In the genomic region with DNA sequence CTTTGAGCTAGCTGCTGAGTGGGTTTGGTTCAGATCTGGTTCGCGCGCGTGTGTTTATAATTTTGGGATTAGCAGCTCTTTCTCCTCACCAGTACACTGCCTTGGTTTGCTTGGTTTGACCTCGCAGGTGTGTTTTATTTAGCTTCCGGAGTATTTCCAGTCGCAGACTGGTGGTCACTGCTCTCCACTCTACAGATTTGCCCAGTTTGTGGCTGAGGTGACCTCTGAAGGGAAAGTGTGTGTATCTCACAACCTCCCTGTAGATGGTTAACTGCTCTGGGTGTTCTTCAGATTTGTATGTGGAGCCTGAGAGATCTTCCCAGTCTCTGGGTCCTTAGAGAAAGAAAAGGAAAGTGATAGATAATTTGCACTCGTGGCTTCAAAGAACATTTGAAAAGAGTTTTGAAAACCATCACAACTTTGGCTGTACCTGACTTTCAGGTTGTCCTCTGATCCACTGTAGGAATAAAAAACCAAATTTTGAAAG, we compare ENCODE assay signal across 8 cellular contexts. TPM values are rescaled to one million over a fixed set of nuclear protein-coding genes. Genes with fewer than 3 reads are reported as not detected.
DNase-seq lines count a peak whose midpoint lies in the region; ATAC-seq, FAIRE-seq and TF ChIP-seq lines count a peak whose summit lies in the region.

No MANE protein-coding gene starts in this region.

- H2BK120ac ChIP-seq in H1 (replicated peaks; ENCODE audit: low read depth, low read length), result no peak overlapping the region

- peaks cover 3% of the 10 kb centered on the region; the same call in 1 of the 2 replicates for H3K79me1 ChIP-seq in H1 (ENCODE audit: low read depth, low read length)

- peak overlapping the region; percentile 93; the same call in 1 of the 2 replicates for H4K8ac ChIP-seq in H1 (ENCODE audit: extremely low read depth, insufficient read depth, low read length)

- peak overlapping the region; percentile 61; the same call in 1 of the 2 replicates for H3K27ac ChIP-seq in H1 (ENCODE audit: low read depth, low read length)

- no peak for TF ChIP-seq POLR2A in H1 (IDR thresholded peaks at IDR 0.05; ENCODE audit: control extremely low read depth in 1 of 2, low read depth in 2 of 2, low read length in 2 of 2)

- H4K91ac ChIP-seq in H1 (replicated peaks; ENCODE audit: insufficient read length, low read length), result no peak overlapping the region

- peak overlapping the region; percentile 71 to 99 for H3K4me2 ChIP-seq in H1 (ENCODE audit: insufficient read depth in 1 of 2, low read depth in 2 of 2, low read length in 2 of 2)

- peaks cover 0 to 11% (median 8%) of the 10 kb centered on the region in 4 experiments; a peak in 5 of 7 replicates for H3K4me1 ChIP-seq in H1 (replicated peaks in 1 of 4; ENCODE audit: control insufficient read depth in 3 of 4, insufficient read depth in 4 of 4, low read length in 3 of 4)

- no peak overlapping the region for H3K56ac ChIP-seq in H1 (replicated peaks; ENCODE audit: insufficient read length, low read depth, low read length)

- no peaks in the 10 kb centered on the region for H3K9me3 ChIP-seq in H1 (ENCODE audit: insufficient read depth in 2 of 2, low read depth in 1 of 2, low read length in 1 of 2)

- intact Hi-C loops in activated CD4-positive, alpha-beta T cell treated with anti-CD3 and anti-CD28 coated beads, Interleukin-2, amount 10 ng/mL, durations not matched to agents 24 days and 14 days (cut with micrococcal nuclease), result loop anchor here (2.0 to 10.0 kb wide), 3 partner anchors 184 to 644 kb away; a partner anchor contains a TSS

- H3K18ac ChIP-seq in H1 (ENCODE audit: extremely low read depth, low read length), result peak overlapping the region; percentile 48

- POLR2A ChIA-PET in H1 (lab: Charles Lee; ENCODE audit: partially characterized antibody), result interaction anchor here (0.6 to 4.6 kb wide), 9 partner anchors 8 to 295 kb away, joined by 3 to 29 read pairs (median 4); a partner anchor contains a TSS

- H2BK20ac ChIP-seq in H1 (ENCODE audit: low read length), result no peak overlapping the region

- no peak overlapping the region for H3K4ac ChIP-seq in H1 (replicated peaks; ENCODE audit: insufficient read length, low read depth, low read length)

- TF ChIP-seq CTCF in H1 (IDR thresholded peaks at IDR 0.05; ENCODE audit: control extremely low read depth in 1 of 3, insufficient read depth in 1 of 3, low read depth in 1 of 3, low read length in 3 of 3) (no peak), nephron (IDR thresholded peaks at IDR 0.05; ENCODE audit: unreplicated experiment in 3 of 3) (no peak)

- CTCF ChIA-PET in H1 (lab: Charles Lee; ENCODE audit: partially characterized antibody), result interaction anchor here (0.8 to 1.5 kb wide), 4 partner anchors 11 to 444 kb away, joined by 3 read pairs; no protein-coding TSS in a partner anchor

- no peak overlapping the region for H3K23ac ChIP-seq in H1 (ENCODE audit: insufficient read length)

- H3K23me2 ChIP-seq in H1 (ENCODE audit: low read depth, low read length), result peaks cover 21% of the 10 kb centered on the region

- H2BK12ac ChIP-seq in H1 (ENCODE audit: low read depth, low read length), result 0 out of 2 replicates have a peak overlapping the region, but pooled peaks have one; percentile 55

- H3K4me1 Mint-ChIP-seq in activated CD4-positive, alpha-beta T cell treated with anti-CD3 and anti-CD28 coated beads, Interleukin-2, amount 10 ng/mL, durations not matched to agents 24 days and 14 days, result peaks cover 30% of the 10 kb centered on the region
- H3K4me1 Mint-ChIP-seq in nephron, result peaks cover 27% of the 10 kb centered on the region

- peak overlapping the region; percentile 83 for H3K27ac Mint-ChIP-seq in activated CD4-positive, alpha-beta T cell treated with anti-CD3 and anti-CD28 coated beads, Interleukin-2, amount 10 ng/mL, durations not matched to agents 24 days and 14 days
- peak overlapping the region; percentile 13 to 95 (median 88) for H3K27ac Mint-ChIP-seq in nephron

- peak overlapping the region; percentile 31 to 77 (median 68); a peak in 6 of 7 replicates for H3K9ac ChIP-seq in H1 (replicated peaks in 1 of 4; ENCODE audit: extremely low read depth in 1 of 4, low read depth in 3 of 4, low read length in 3 of 4)

- no peak overlapping the region for H2AK5ac ChIP-seq in H1 (ENCODE audit: low read depth, low read length)

- no peak for ATAC-seq in GM18517 (IDR thresholded peaks at IDR 0.05; ENCODE audit: unreplicated experiment)
- ATAC-seq in HG02884 (IDR thresholded peaks at IDR 0.05; ENCODE audit: unreplicated experiment), result no peak

- H2AFZ ChIP-seq in H1 (ENCODE audit: low read length), result no peak overlapping the region

- peak overlapping the region; percentile 91 for H3K4me3 Mint-ChIP-seq in activated CD4-positive, alpha-beta T cell treated with anti-CD3 and anti-CD28 coated beads, Interleukin-2, amount 10 ng/mL, durations not matched to agents 24 days and 14 days
- peak overlapping the region; percentile 96 to 98 (median 97) for H3K4me3 Mint-ChIP-seq in nephron

- H3K79me2 ChIP-seq in H1 (ENCODE audit: control insufficient read depth in 1 of 2, insufficient read depth in 2 of 2, low read length in 2 of 2), result peaks cover 5 to 69% of the 10 kb centered on the region in 2 experiments; a peak in 3 of 4 replicates

- H3K9me3 Mint-ChIP-seq in activated CD4-positive, alpha-beta T cell treated with anti-CD3 and anti-CD28 coated beads, Interleukin-2, amount 10 ng/mL, durations not matched to agents 24 days and 14 days, result no peaks in the 10 kb centered on the region
- H3K9me3 Mint-ChIP-seq in nephron, result no peaks in the 10 kb centered on the region

- H3K27me3 ChIP-seq in H1 (replicated peaks in 1 of 4; ENCODE audit: control insufficient read depth in 3 of 4, extremely low read depth in 1 of 4, insufficient read depth in 3 of 4, low read length in 3 of 4), result peaks cover 0 to 2% (median 0%) of the 10 kb centered on the region in 4 experiments; a peak in 2 of 7 replicates

- peaks cover 29% of the 10 kb centered on the region for H3K27me3 Mint-ChIP-seq in activated CD4-positive, alpha-beta T cell treated with anti-CD3 and anti-CD28 coated beads, Interleukin-2, amount 10 ng/mL, durations not matched to agents 24 days and 14 days
- peaks cover 9% of the 10 kb centered on the region for H3K27me3 Mint-ChIP-seq in nephron (ENCODE audit: low read depth)

- H2BK5ac ChIP-seq in H1 (ENCODE audit: low read depth, low read length), result no peak overlapping the region

- WGBS in H1 (ENCODE audit: extremely low coverage in 1 of 2, insufficient coverage in 1 of 2, insufficient read length in 1 of 2, insufficient replicate concordance in 2 of 2, low coverage in 1 of 2, low lambda C conversion rate in 2 of 2, missing lambda C conversion rate in 1 of 2), 2 experiments, result 5% methylated on average over 8 of the region's 8 CpGs; no CpG with 5 or more reads in 1 of the 2 experiments

- no peak overlapping the region for H3K14ac ChIP-seq in H1 (ENCODE audit: insufficient read length)

- peaks cover 0 to 7% of the 10 kb centered on the region in 2 experiments for H4K20me1 ChIP-seq in H1 (replicated peaks in 1 of 2; ENCODE audit: control insufficient read depth in 1 of 2, insufficient read depth in 2 of 2, low read length in 2 of 2)

- H3K4me3 ChIP-seq in H1 (ENCODE audit: extremely low read depth in 1 of 4, insufficient read depth in 2 of 4, low read depth in 3 of 4, low read length in 4 of 4), result peak overlapping the region; percentile 93 to 99 (median 95)

- peak overlapping the region; percentile 16 for H4K5ac ChIP-seq in H1 (ENCODE audit: insufficient read length, low read depth, low read length)

- H3K36me3 ChIP-seq in H1 (ENCODE audit: control insufficient read depth in 2 of 4, insufficient read depth in 4 of 4, low read length in 3 of 4), result no peaks in the 10 kb centered on the region

- FAIRE-seq in H1 (lab: Jason Lieb, UNC), result no peak

- TF ChIP-seq RAD21 in H1 (IDR thresholded peaks at IDR 0.05 in 1 of 2, conservative IDR thresholded peaks at IDR 0.05 in 1 of 2; ENCODE audit: low read depth in 2 of 2, low read length in 2 of 2), result no peak

- TF ChIP-seq EP300 in H1 (IDR thresholded peaks at IDR 0.05; ENCODE audit: borderline replicate concordance in 1 of 2, low read depth in 2 of 2, low read length in 2 of 2), result no peak

- peak; percentile 71 for DNase-seq in activated CD4-positive, alpha-beta T cell treated with anti-CD3 and anti-CD28 coated beads, Interleukin-2, amount 10 ng/mL, durations not matched to agents 24 days and 14 days
- DNase-seq in activated CD4-positive, alpha-beta T cell treated with anti-CD3 and anti-CD28 coated beads, Interleukin-2, amount 50 U/mL, for 1 hour, result no peak
- DNase-seq in OCI-M1 (lab: John Stamatoyannopoulos, UW) (peak; percentile 33), H1 (ENCODE audit: low read depth in 1 of 2, low spot score in 2 of 2) (no peak)
- no peak for DNase-seq in activated CD8-positive, alpha-beta memory T cell treated with anti-CD3 and anti-CD28 coated beads, Interleukin-2, amount 50 U/mL, for 4 hours

- no peak overlapping the region for H2BK15ac ChIP-seq in H1 (ENCODE audit: low read length)

- H3K36me3 Mint-ChIP-seq in activated CD4-positive, alpha-beta T cell treated with anti-CD3 and anti-CD28 coated beads, Interleukin-2, amount 10 ng/mL, durations not matched to agents 24 days and 14 days (ENCODE audit: low read depth), result no peaks in the 10 kb centered on the region
- H3K36me3 Mint-ChIP-seq in nephron (ENCODE audit: low read depth), result no peaks in the 10 kb centered on the region

RNA-seq across cellular contexts. Expression of a gene that starts 0.7 kb away (rescaled TPM):
- total RNA-seq in activated CD4-positive, alpha-beta T cell treated with anti-CD3 and anti-CD28 coated beads, Interleukin-2, amount 10 ng/mL, durations not matched to agents 24 days and 14 days, result 10.1 and 13.7 TPM in 2 replicates
- 18.0 and 21.7 TPM in 2 replicates for total RNA-seq in H1 (2021; fragmentation: NEBNext Ultra II Directional; extraction: Animal tissue kit (Norgen Biotek cat#: 25700))
- polyA plus RNA-seq in H1 (2011; rRNA removed), result 2.7 and 5.1 TPM in 2 replicates
- polyA plus RNA-seq in H1 (2011; cell fraction: cytosol; rRNA removed), result 9.0 TPM
- 4.6 TPM for polyA plus RNA-seq in H1 (2011; cell fraction: nucleus; rRNA removed)
- 10.8 to 14.8 TPM (median 14.3 TPM) in 4 replicates for polyA plus RNA-seq in H1 (2012, experiment 1 of 2)
- polyA plus RNA-seq in H1 (2012, experiment 2 of 2), result 0.85 TPM
- 16.5 TPM for polyA plus RNA-seq in H1 (2013, experiment 1 of 2)
- polyA plus RNA-seq in H1 (2013, experiment 2 of 2), result 14.6 TPM
- 12.5 and 17.0 TPM in 2 replicates for polyA minus RNA-seq in H1 (2011; rRNA and poly(A)+ RNA removed)
- polyA minus RNA-seq in H1 (2011; cell fraction: cytosol; rRNA and poly(A)+ RNA removed), result 18.2 TPM
- polyA minus RNA-seq in H1 (2011; cell fraction: nucleus; rRNA and poly(A)+ RNA removed), result 35.2 TPM

RNA-seq across cellular contexts. Expression of a gene that starts 0.9 kb away (rescaled TPM):
- 0.33 and 0.89 TPM in 2 replicates for total RNA-seq in activated CD4-positive, alpha-beta T cell treated with anti-CD3 and anti-CD28 coated beads, Interleukin-2, amount 10 ng/mL, durations not matched to agents 24 days and 14 days
- total RNA-seq in H1 (2021; fragmentation: NEBNext Ultra II Directional; extraction: Animal tissue kit (Norgen Biotek cat#: 25700)), result 23.6 and 26.9 TPM in 2 replicates
- polyA plus RNA-seq in H1 (2011; rRNA removed), result 5.1 and 6.2 TPM in 2 replicates
- polyA plus RNA-seq in H1 (2011; cell fraction: cytosol; rRNA removed), result 6.9 TPM
- polyA plus RNA-seq in H1 (2011; cell fraction: nucleus; rRNA removed), result 11.4 TPM
- polyA plus RNA-seq in H1 (2012, experiment 1 of 2), result 6.3 to 9.0 TPM (median 7.3 TPM) in 4 replicates
- 0.58 TPM for polyA plus RNA-seq in H1 (2012, experiment 2 of 2)
- 8.0 TPM for polyA plus RNA-seq in H1 (2013, experiment 1 of 2)
- polyA plus RNA-seq in H1 (2013, experiment 2 of 2), result 9.6 TPM
- polyA minus RNA-seq in H1 (2011; rRNA and poly(A)+ RNA removed), result 34.0 and 41.7 TPM in 2 replicates
- 10.5 TPM for polyA minus RNA-seq in H1 (2011; cell fraction: cytosol; rRNA and poly(A)+ RNA removed)
- 72.2 TPM for polyA minus RNA-seq in H1 (2011; cell fraction: nucleus; rRNA and poly(A)+ RNA removed)

Comparison
In these comparisons a context has a peak if more than half of its experiments do, and no peak if none do; other contexts are left out.
1. DNase-seq: peak in activated CD4-positive, alpha-beta T cell treated with anti-CD3 and anti-CD28 coated beads, Interleukin-2, amount 10 ng/mL, durations not matched to agents 24 days and 14 days (single experiment) and OCI-M1 (single experiment); none in activated CD4-positive, alpha-beta T cell treated with anti-CD3 and anti-CD28 coated beads, Interleukin-2, amount 50 U/mL, for 1 hour (single experiment), H1 (0 of 2) and activated CD8-positive, alpha-beta memory T cell treated with anti-CD3 and anti-CD28 coated beads, Interleukin-2, amount 50 U/mL, for 4 hours (single experiment).
2. RNA of a gene that starts 0.9 kb away (total RNA-seq): 23.6 to 26.9 TPM in H1; 0.33 to 0.89 TPM in activated CD4-positive, alpha-beta T cell treated with anti-CD3 and anti-CD28 coated beads, Interleukin-2, amount 10 ng/mL, durations not matched to agents 24 days and 14 days; every median in the first group is over 10 times any median in the second.